Comparison of ENCODE assay signal across 7 cellular contexts in the genomic region with DNA sequence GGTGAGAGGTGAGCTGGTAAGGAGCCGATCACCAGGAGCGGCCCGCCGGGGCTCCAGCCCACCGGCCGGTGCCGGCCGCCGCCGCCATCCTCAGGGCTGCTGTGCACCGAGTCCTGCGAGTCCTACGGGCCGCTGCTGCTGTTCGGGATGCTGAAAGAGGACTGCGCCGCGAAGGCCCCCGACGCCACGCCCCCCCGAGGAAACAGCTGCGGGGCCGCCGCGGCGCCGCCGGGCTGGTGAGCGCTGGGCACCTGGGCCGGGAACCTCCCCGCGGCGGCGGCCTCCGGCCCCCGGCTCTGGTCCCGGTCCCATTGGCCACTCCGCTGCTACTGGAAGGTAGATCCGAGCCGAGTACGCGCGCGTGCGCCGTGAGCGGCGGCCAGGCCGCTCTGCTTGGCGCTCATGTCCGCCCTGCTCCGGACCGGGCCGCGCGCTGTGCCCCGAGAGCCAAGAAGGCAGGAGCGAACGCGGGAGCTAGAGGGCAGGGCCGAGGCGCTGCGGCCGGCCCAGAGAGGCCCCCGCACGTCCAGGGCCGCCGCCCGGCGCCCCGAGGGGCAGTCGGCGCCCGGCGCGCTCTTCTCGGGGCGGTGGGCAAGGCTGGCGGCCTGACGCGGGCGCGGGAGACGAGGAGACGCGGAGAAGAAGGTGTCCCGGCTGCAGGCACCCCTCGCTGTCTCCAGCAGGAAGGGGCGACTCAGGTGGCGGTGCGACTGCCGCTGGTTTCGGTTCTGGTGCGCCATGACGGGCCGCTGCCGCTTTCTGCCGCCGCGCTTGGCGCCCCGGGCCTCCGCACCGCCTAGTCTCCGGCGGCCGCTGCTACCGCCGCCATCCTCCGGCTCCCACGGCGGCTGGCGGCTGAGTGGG.
DNase-seq lines count a peak whose midpoint lies in the region; ATAC-seq, FAIRE-seq and TF ChIP-seq lines count a peak whose summit lies in the region.

No MANE protein-coding gene starts in this region.

- H4K20me1 ChIP-seq in keratinocyte (ENCODE audit: control insufficient read depth, extremely low read depth, insufficient read depth, low read length) (no peaks in the 10 kb centered on the region), smooth muscle cell (ENCODE audit: low read depth) (no peaks in the 10 kb centered on the region)

- H3K27ac ChIP-seq in WERI-Rb-1 (peak overlapping the region; percentile 82), keratinocyte (ENCODE audit: control insufficient read depth, insufficient read depth, low read length) (peak overlapping the region; percentile 26), smooth muscle cell (ENCODE audit: low read depth) (peak overlapping the region; percentile 28)

- H3K9me3 ChIP-seq in WERI-Rb-1 (ENCODE audit: severe bottlenecking) (no peaks in the 10 kb centered on the region), keratinocyte (ENCODE audit: control insufficient read depth, low read depth, low read length) (no peaks in the 10 kb centered on the region), smooth muscle cell (replicated peaks; ENCODE audit: low read depth) (no peaks in the 10 kb centered on the region)

- H3K4me2 ChIP-seq in keratinocyte (ENCODE audit: control insufficient read depth, extremely low read depth, insufficient read depth, low read depth, low read length) (peak overlapping the region; percentile 45), smooth muscle cell (peak overlapping the region; percentile 94)

- DNase-seq in NCI-H146 (lab: John Stamatoyannopoulos, UW) (peak; percentile 79), WERI-Rb-1 (peak; percentile 75), cerebellum (ENCODE audit: low spot score) (peak; percentile 44), keratinocyte (ENCODE audit: low read depth, low spot score) (no peak), smooth muscle cell (lab: John Stamatoyannopoulos, UW; ENCODE audit: unreplicated experiment) (peak; percentile 72)

- H3K4me3 ChIP-seq in GM12875 (ENCODE audit: low read depth, low read length): peak overlapping the region; percentile 50
- H3K4me3 ChIP-seq in WERI-Rb-1 (ENCODE audit: low read depth, low read length): peak overlapping the region; percentile 68
- H3K4me3 ChIP-seq in keratinocyte (ENCODE audit: control insufficient read depth in 2 of 3, extremely low read depth in 1 of 3, insufficient read depth in 2 of 3, low read depth in 1 of 3, low read length in 3 of 3): peak overlapping the region; percentile 56 to 68 (median 59)
- H3K4me3 ChIP-seq in smooth muscle cell: peak overlapping the region; percentile 72

- under 1% methylated on average over 58 of the region's 114 CpGs for WGBS in smooth muscle cell (ENCODE audit: low lambda C conversion rate)

- TF ChIP-seq CTCF in GM12875 (IDR thresholded peaks at IDR 0.05; ENCODE audit: borderline replicate concordance, insufficient read depth, low read depth, low read length) (no peak), WERI-Rb-1 (IDR thresholded peaks at IDR 0.05; ENCODE audit: low read depth, low read length) (no peak), keratinocyte (optimal IDR thresholded peaks at IDR 0.05 in 1 of 3, IDR thresholded peaks at IDR 0.05 in 1 of 3, conservative IDR thresholded peaks at IDR 0.05 in 1 of 3; ENCODE audit: extremely low read depth in 1 of 3, insufficient read depth in 2 of 3, low read length in 3 of 3) (no peak), smooth muscle cell (IDR thresholded peaks at IDR 0.05; ENCODE audit: borderline replicate concordance, insufficient read depth, poor library complexity, severe bottlenecking) (no peak)

- H3K9ac ChIP-seq in keratinocyte (ENCODE audit: control insufficient read depth, extremely low read depth, insufficient read depth, low read length): peak overlapping the region; percentile 56
- H3K9ac ChIP-seq in smooth muscle cell (ENCODE audit: low read depth): no peak overlapping the region

- no peaks in the 10 kb centered on the region for H3K9me1 ChIP-seq in keratinocyte (ENCODE audit: control insufficient read depth, extremely low read depth, insufficient read depth, low read length)

- dilution Hi-C loops in keratinocyte (cut with MboI; ENCODE audit: extremely low pct_ligation_motif_present, low sequenced_read_pairs): no loop called here

- H3K27me3 ChIP-seq in WERI-Rb-1 (ENCODE audit: insufficient read depth, low read depth, severe bottlenecking): no peaks in the 10 kb centered on the region
- no peaks in the 10 kb centered on the region for H3K27me3 ChIP-seq in keratinocyte (ENCODE audit: control insufficient read depth, extremely low read depth, insufficient read depth, low read length)
- no peaks in the 10 kb centered on the region for H3K27me3 ChIP-seq in smooth muscle cell (ENCODE audit: low read depth)

- ATAC-seq in HG02610 (IDR thresholded peaks at IDR 0.05; ENCODE audit: unreplicated experiment): peak; percentile 80

- no peaks in the 10 kb centered on the region for H3F3A ChIP-seq in smooth muscle cell (ENCODE audit: low read depth)

- FAIRE-seq in keratinocyte (lab: Jason Lieb, UNC): no peak

- H3K36me3 ChIP-seq in WERI-Rb-1: no peaks in the 10 kb centered on the region
- H3K36me3 ChIP-seq in keratinocyte (ENCODE audit: control insufficient read depth in 2 of 2, extremely low read depth in 1 of 2, insufficient read depth in 2 of 2, low read length in 2 of 2): no peaks in the 10 kb centered on the region
- no peaks in the 10 kb centered on the region for H3K36me3 ChIP-seq in smooth muscle cell (ENCODE audit: low read depth)

- H3K4me1 ChIP-seq in keratinocyte (ENCODE audit: control insufficient read depth, extremely low read depth, insufficient read depth, low read length): no peaks in the 10 kb centered on the region
- H3K4me1 ChIP-seq in smooth muscle cell (ENCODE audit: low read depth): no peaks in the 10 kb centered on the region

- H2AFZ ChIP-seq in keratinocyte (ENCODE audit: control insufficient read depth, low read length): peak overlapping the region; percentile 84
- H2AFZ ChIP-seq in smooth muscle cell (ENCODE audit: low read depth): peak overlapping the region; percentile 90

- no peaks in the 10 kb centered on the region for H3K79me2 ChIP-seq in keratinocyte (ENCODE audit: control insufficient read depth, insufficient read depth, low read length)
- H3K79me2 ChIP-seq in smooth muscle cell (ENCODE audit: low read depth): peaks cover 13% of the 10 kb centered on the region

Comparison
In these comparisons a context has a peak if more than half of its experiments do, and no peak if none do; other contexts are left out.
1. H3K27ac ChIP-seq: peak in every context shown above with its lines; median percentile 82 in WERI-Rb-1; 28 in smooth muscle cell; 26 in keratinocyte.